ENCODE assay signal across 16 cellular contexts in the genomic region with DNA sequence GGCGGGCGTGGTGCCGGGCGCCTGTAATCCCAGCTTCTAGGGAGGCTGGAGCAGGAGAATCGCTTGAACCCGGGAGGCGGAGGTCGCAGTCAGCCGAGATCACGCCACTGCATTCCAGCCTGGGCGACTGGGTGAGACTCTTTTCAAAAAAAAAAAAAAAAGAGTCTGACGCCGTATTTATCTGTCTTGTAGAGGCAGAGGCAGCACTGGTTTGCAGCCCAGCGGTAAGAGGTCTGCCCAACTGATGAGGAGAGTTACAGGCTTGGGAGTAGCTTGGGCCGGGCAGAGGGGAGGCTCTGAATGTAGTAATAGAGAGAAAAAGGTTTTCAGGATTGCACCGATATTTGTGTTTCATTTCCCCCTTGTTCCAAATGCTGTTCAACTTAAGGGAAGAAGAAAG. TPM values are rescaled to one million over a fixed set of nuclear protein-coding genes. Genes with fewer than 3 reads are reported as not detected.
A peak's percentile ranks its signal among the peaks of the same experiment; 100 is the strongest.
DNase-seq lines count a peak whose midpoint lies in the region; ATAC-seq and TF ChIP-seq lines count a peak whose summit lies in the region.
"Had no signal": no experiment of that assay in that cellular context is flagged by ENCODE, and none has a peak within 500 bp of the region (broad histone marks: within the 10 kb centered on the region; RNA-seq: fewer than 3 reads in every experiment).

No MANE protein-coding gene starts in this region.

- H2AFZ ChIP-seq in trophoblast cell (ENCODE audit: insufficient read depth, low read length, poor library complexity) (no peak overlapping the region), osteoblast (ENCODE audit: low read length) (no peak overlapping the region)

- ATAC-seq in HG03378 (IDR thresholded peaks at IDR 0.05; ENCODE audit: unreplicated experiment) = no peak
- ATAC-seq: Panc1 had no signal

- no peak overlapping the region for H2BK5ac ChIP-seq in trophoblast cell (ENCODE audit: low read depth, low read length, poor library complexity)

- no peak overlapping the region for H3K9ac ChIP-seq in trophoblast cell (ENCODE audit: low read length)

- H3K14ac ChIP-seq in trophoblast cell (ENCODE audit: low read length) = no peak overlapping the region

- peak overlapping the region; percentile 67 for H3K4me3 Mint-ChIP-seq in T-helper 1 cell treated with Interleukin-12 subunit alpha and Interleukin-12 subunit beta and Interleukin-4 antibody, amounts not matched to agents 30 μg/mL and 1 μg/mL, for 36 hours
- peak overlapping the region; percentile 74 for H3K4me3 Mint-ChIP-seq in glutamatergic neuron (ENCODE audit: unreplicated experiment)

- H3K18ac ChIP-seq in trophoblast cell (ENCODE audit: low read length) = no peak overlapping the region

- WGBS in trophoblast cell (ENCODE audit: extremely low coverage, insufficient coverage, insufficient read length) = no CpG with 5 or more reads among the region's 16 CpGs

- peaks cover 18% of the 10 kb centered on the region for H3K4me1 Mint-ChIP-seq in T-helper 1 cell treated with Interleukin-12 subunit alpha and Interleukin-12 subunit beta and Interleukin-4 antibody, amounts not matched to agents 30 μg/mL and 1 μg/mL, for 36 hours (ENCODE audit: low read depth)
- H3K4me1 Mint-ChIP-seq in glutamatergic neuron (ENCODE audit: low read depth, unreplicated experiment) = peaks cover 11% of the 10 kb centered on the region

- peak overlapping the region; percentile 84 for H3K4me2 ChIP-seq in trophoblast cell (ENCODE audit: low read length)
- no peak overlapping the region for H3K4me2 ChIP-seq in osteoblast (ENCODE audit: insufficient read depth, low read length)

- H3K79me2 ChIP-seq in trophoblast cell (ENCODE audit: control insufficient read depth, insufficient read depth, low read length, poor library complexity) = no peaks in the 10 kb centered on the region
- no peaks in the 10 kb centered on the region for H3K79me2 ChIP-seq in osteoblast (ENCODE audit: insufficient read depth, low read length)

- H3K36me3 ChIP-seq in SJCRH30 (no peaks in the 10 kb centered on the region), trophoblast cell (ENCODE audit: control insufficient read depth in 1 of 2, insufficient read depth in 2 of 2, low read length in 2 of 2) (no peaks in the 10 kb centered on the region), osteoblast (ENCODE audit: insufficient read depth, low read length) (no peaks in the 10 kb centered on the region)

- peaks cover 90% of the 10 kb centered on the region for H3K27me3 Mint-ChIP-seq in T-helper 1 cell treated with Interleukin-12 subunit alpha and Interleukin-12 subunit beta and Interleukin-4 antibody, amounts not matched to agents 30 μg/mL and 1 μg/mL, for 36 hours (ENCODE audit: low read depth)
- H3K27me3 Mint-ChIP-seq in glutamatergic neuron (ENCODE audit: unreplicated experiment) = peaks cover 20% of the 10 kb centered on the region

- TF ChIP-seq CTCF in glutamatergic neuron (IDR thresholded peaks at IDR 0.05; ENCODE audit: partially characterized antibody, unreplicated experiment) (no peak), osteoblast (IDR thresholded peaks at IDR 0.05; ENCODE audit: extremely low read depth, low read depth, low read length) (no peak)

- H3K4me3 ChIP-seq in SJCRH30 = peak overlapping the region; percentile 47
- H3K4me3 ChIP-seq in trophoblast cell (ENCODE audit: low read depth, low read length) = no peak overlapping the region
- no peak overlapping the region for H3K4me3 ChIP-seq in osteoblast (ENCODE audit: insufficient read depth, low read length)

- H2BK12ac ChIP-seq in trophoblast cell (ENCODE audit: low read length) = no peak overlapping the region

- no peak overlapping the region for H3K27ac Mint-ChIP-seq in T-helper 1 cell treated with Interleukin-12 subunit alpha and Interleukin-12 subunit beta and Interleukin-4 antibody, amounts not matched to agents 30 μg/mL and 1 μg/mL, for 36 hours
- no peak overlapping the region for H3K27ac Mint-ChIP-seq in glutamatergic neuron (ENCODE audit: unreplicated experiment)
- H3K27ac Mint-ChIP-seq: activated T-cell treated with anti-CD3 and anti-CD28 coated beads, Interleukin-2, amount 50 U/mL, for 24 hours had no signal

- no peaks in the 10 kb centered on the region for H3K9me3 Mint-ChIP-seq in T-helper 1 cell treated with Interleukin-12 subunit alpha and Interleukin-12 subunit beta and Interleukin-4 antibody, amounts not matched to agents 30 μg/mL and 1 μg/mL, for 36 hours
- peaks cover 4% of the 10 kb centered on the region for H3K9me3 Mint-ChIP-seq in glutamatergic neuron (ENCODE audit: unreplicated experiment)
- H3K9me3 Mint-ChIP-seq: activated T-cell treated with anti-CD3 and anti-CD28 coated beads, Interleukin-2, amount 50 U/mL, for 24 hours had no signal

- peaks cover 5% of the 10 kb centered on the region for H3K79me1 ChIP-seq in trophoblast cell (ENCODE audit: low read length)

- H4K91ac ChIP-seq in trophoblast cell (ENCODE audit: low read depth, low read length) = no peak overlapping the region

- H3K27me3 ChIP-seq in SJCRH30 (no peaks in the 10 kb centered on the region), trophoblast cell (ENCODE audit: insufficient read depth, low read length) (peaks cover 42% of the 10 kb centered on the region), osteoblast (ENCODE audit: insufficient read depth, low read length) (peaks cover 79% of the 10 kb centered on the region)

- no peaks in the 10 kb centered on the region for H3K4me1 ChIP-seq in SJCRH30
- H3K4me1 ChIP-seq in trophoblast cell (ENCODE audit: control insufficient read depth in 1 of 2, insufficient read depth in 2 of 2, low read length in 2 of 2) = peaks cover 12 to 18% of the 10 kb centered on the region in 2 experiments
- peaks cover 5% of the 10 kb centered on the region for H3K4me1 ChIP-seq in osteoblast (ENCODE audit: insufficient read depth, low read length)

- H4K8ac ChIP-seq in trophoblast cell (ENCODE audit: low read depth, low read length) = no peak overlapping the region

- no peak overlapping the region for H4K12ac ChIP-seq in trophoblast cell (ENCODE audit: low read depth, low read length)

- H3K4ac ChIP-seq in trophoblast cell (ENCODE audit: low read depth, low read length) = no peak overlapping the region

- H3K36me3 Mint-ChIP-seq in T-helper 1 cell treated with Interleukin-12 subunit alpha and Interleukin-12 subunit beta and Interleukin-4 antibody, amounts not matched to agents 30 μg/mL and 1 μg/mL, for 36 hours (ENCODE audit: low read depth) = peaks cover 2% of the 10 kb centered on the region
- peaks cover 6% of the 10 kb centered on the region for H3K36me3 Mint-ChIP-seq in glutamatergic neuron (ENCODE audit: unreplicated experiment)

- H2AK5ac ChIP-seq in trophoblast cell (ENCODE audit: low read length) = no peak overlapping the region

- H3K9me3 ChIP-seq in SJCRH30 (replicated peaks) = no peaks in the 10 kb centered on the region; the same call in 1 of the 2 replicates
- no peaks in the 10 kb centered on the region for H3K9me3 ChIP-seq in trophoblast cell (ENCODE audit: insufficient read depth, low read depth, low read length)
- no peaks in the 10 kb centered on the region for H3K9me3 ChIP-seq in osteoblast (ENCODE audit: low read depth, low read length)

- no peak for DNase-seq in T-helper 1 cell
- no peak for DNase-seq in SJCRH30
- no peak for DNase-seq in glutamatergic neuron
- no peak for DNase-seq in trophoblast cell
- DNase-seq in osteoblast (ENCODE audit: insufficient read length, low spot score, missing footprints) = no peak
- no peak for DNase-seq in globus pallidus (ENCODE audit: low spot score)
- DNase-seq: 8988T; activated T-cell treated with anti-CD3 and anti-CD28 coated beads, Interleukin-2, amount 50 U/mL, for 24 hours; cerebellar nuclear complex; NCI-H2171; stimulated activated naive CD4-positive, alpha-beta T cell had no signal

- no peak overlapping the region for H2BK120ac ChIP-seq in trophoblast cell (ENCODE audit: insufficient read depth, low read length, poor library complexity)

- H3K23ac ChIP-seq in trophoblast cell (ENCODE audit: low read length) = no peak overlapping the region

- H3K27ac ChIP-seq in SJCRH30 (no peak overlapping the region), trophoblast cell (ENCODE audit: low read depth, low read length) (no peak overlapping the region), osteoblast (ENCODE audit: low read depth, low read length) (no peak overlapping the region)

- no peaks in the 10 kb centered on the region for H4K20me1 ChIP-seq in osteoblast (ENCODE audit: insufficient read depth, low read length)

RNA-seq across cellular contexts. Expression of a gene that starts 9.4 kb away (rescaled TPM):
- 4.1 TPM in 2 replicates for total RNA-seq in SJCRH30 (2014; rRNA removed; shearing (Covaris generic))
- total RNA-seq in glutamatergic neuron (ENCODE audit: unreplicated experiment) (not detected), osteoblast (not detected in 2 replicates)
- 0.03 and 0.04 TPM in 2 replicates for polyA plus RNA-seq in trophoblast cell (2013)
- total RNA-seq: fibroblast of lung, omental fat pad had no signal
- polyA plus RNA-seq: fibroblast of lung had no signal
